ENCODE assay signal across 10 cellular contexts in the genomic region with DNA sequence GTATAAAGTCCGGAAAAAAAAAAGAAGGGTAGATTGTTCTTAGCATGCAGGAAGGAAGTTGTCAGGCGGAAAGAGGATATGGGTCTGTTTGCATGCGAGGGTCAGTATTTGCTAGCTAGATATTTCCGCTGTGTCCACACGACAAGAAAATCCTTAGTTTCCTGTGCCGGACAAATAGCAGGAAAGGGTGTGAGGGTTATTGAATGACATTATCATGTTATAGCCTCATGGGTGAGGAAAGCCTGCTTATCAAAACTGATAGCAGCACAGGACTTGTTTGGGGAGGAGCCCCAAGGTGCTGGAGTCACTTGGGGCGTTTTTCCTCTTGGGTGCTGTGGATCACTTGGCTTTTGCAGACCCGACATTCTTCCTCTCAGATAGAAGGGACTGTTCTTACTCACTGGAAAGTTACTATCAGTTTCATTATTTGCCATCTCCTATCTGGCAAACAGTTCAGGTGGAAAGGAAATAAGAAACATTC.
DNase-seq lines count a peak whose midpoint lies in the region; ATAC-seq and TF ChIP-seq lines count a peak whose summit lies in the region.
"Had no signal": no experiment of that assay in that cellular context is flagged by ENCODE, and none has a peak within 500 bp of the region (broad histone marks: within the 10 kb centered on the region; RNA-seq: fewer than 3 reads in every experiment).

No MANE protein-coding gene starts in this region.

- H3K27me3 ChIP-seq in A673 (replicated peaks; ENCODE audit: insufficient read depth, low read depth, low read length, poor library complexity) = no peaks in the 10 kb centered on the region
- no peaks in the 10 kb centered on the region for H3K27me3 ChIP-seq in OCI-LY3 (ENCODE audit: low read depth, low read length)
- no peaks in the 10 kb centered on the region for H3K27me3 ChIP-seq in left ventricle myocardium inferior (ENCODE audit: low read depth)

- H3K36me3 ChIP-seq in A673 (ENCODE audit: insufficient read depth, low read length, poor library complexity, severe bottlenecking) (no peaks in the 10 kb centered on the region), OCI-LY3 (replicated peaks; ENCODE audit: low read depth, low read length) (no peaks in the 10 kb centered on the region), left ventricle myocardium inferior (no peaks in the 10 kb centered on the region)

- DNase-seq in A673 (ENCODE audit: low spot score) (peak; percentile 42), left ventricle myocardium inferior (no peak), NCI-H446 (lab: John Stamatoyannopoulos, UW) (no peak)
- DNase-seq: stimulated activated CD4-positive, alpha-beta T cell treated with anti-CD3 and anti-CD28 coated beads, Interleukin-4, amount 100 ng/mL, for 4 hours had no signal

- H3K4me3 ChIP-seq in A673 (ENCODE audit: low read depth, low read length, poor library complexity, severe bottlenecking) (no peak overlapping the region), OCI-LY3 (ENCODE audit: low read length) (peak overlapping the region; percentile 35), left ventricle myocardium inferior (peak overlapping the region; percentile 1)

- no peak overlapping the region for H3K9ac ChIP-seq in OCI-LY3 (ENCODE audit: low read length)

- no peaks in the 10 kb centered on the region for H3K79me2 ChIP-seq in OCI-LY3 (ENCODE audit: low read length)

- CTCF ChIA-PET in A673 (lab: Charles Lee) = no interaction called here

- H3K9me3 ChIP-seq in A673 (ENCODE audit: low read depth, low read length, poor library complexity, severe bottlenecking) (no peaks in the 10 kb centered on the region), OCI-LY3 (ENCODE audit: insufficient read depth, low read length) (no peaks in the 10 kb centered on the region), left ventricle myocardium inferior (replicated peaks) (no peaks in the 10 kb centered on the region)

- H3K4me1 ChIP-seq in A673 (ENCODE audit: insufficient read depth, low read length, poor library complexity, severe bottlenecking) (peaks cover 30% of the 10 kb centered on the region), OCI-LY3 (ENCODE audit: low read length) (peaks cover 5% of the 10 kb centered on the region; the same call in 1 of the 2 replicates), left ventricle myocardium inferior (peaks cover 64% of the 10 kb centered on the region)

- H4K20me1 ChIP-seq in OCI-LY3 (ENCODE audit: insufficient read depth, low read length) = no peaks in the 10 kb centered on the region

- intact Hi-C loops in A673 (cut with micrococcal nuclease; ENCODE audit: unreplicated experiment) = no loop called here
- intact Hi-C loops in left ventricle myocardium inferior (cut with micrococcal nuclease) = no loop called here

- peak; percentile 57 for ATAC-seq in GM19438 (IDR thresholded peaks at IDR 0.05; ENCODE audit: low read depth, unreplicated experiment)
- no peak for ATAC-seq in HG03108 (IDR thresholded peaks at IDR 0.05; ENCODE audit: unreplicated experiment)
- ATAC-seq in GM19023 (IDR thresholded peaks at IDR 0.05; ENCODE audit: unreplicated experiment) = no peak
- no peak for ATAC-seq in HG03520 (IDR thresholded peaks at IDR 0.05; ENCODE audit: unreplicated experiment)

- POLR2A ChIA-PET in A673 (lab: Charles Lee; ENCODE audit: low non-redundant PET) = no interaction called here

- BruUV-seq in A673 (replicated peaks; lab: Mats Ljungman, UMichigan) = no TSS peak

- H3K4me2 ChIP-seq in OCI-LY3 (ENCODE audit: low read length) = peak overlapping the region; percentile 31

- TF ChIP-seq CTCF in A673 (conservative IDR thresholded peaks at IDR 0.05; ENCODE audit: low read depth, low read length) (no peak), OCI-LY3 (IDR thresholded peaks at IDR 0.05; ENCODE audit: low read depth, low read length) (no peak), left ventricle myocardium inferior (IDR thresholded peaks at IDR 0.05; ENCODE audit: borderline replicate concordance) (no peak)

- H2AFZ ChIP-seq in OCI-LY3 (ENCODE audit: low read depth, low read length) = no peak overlapping the region; the same call in 1 of the 2 replicates

- H3K27ac ChIP-seq in A673 (ENCODE audit: low read depth, low read length, poor library complexity, severe bottlenecking) (no peak overlapping the region), OCI-LY3 (ENCODE audit: low read length) (no peak overlapping the region), left ventricle myocardium inferior (replicated peaks) (peak overlapping the region; percentile 76)
- H3K27ac ChIP-seq: C4-2B had no signal
